Comparison of ENCODE assay signal across 10 cellular contexts in genomic region chr4:176436500-176436973, GRCh38.
A peak's percentile ranks its signal among the peaks of the same experiment; 100 is the strongest.
DNase-seq lines count a peak whose midpoint lies in the region; ATAC-seq, FAIRE-seq and TF ChIP-seq lines count a peak whose summit lies in the region.
"Had no signal": no experiment of that assay in that cellular context is flagged by ENCODE, and none has a peak within 500 bp of the region (broad histone marks: within the 10 kb centered on the region; RNA-seq: fewer than 3 reads in every experiment).

No MANE protein-coding gene starts in this region.

- H3K9me3 Mint-ChIP-seq in activated naive CD8-positive, alpha-beta T cell treated with anti-CD3 and anti-CD28 coated beads, Interleukin-2, amount 50 U/mL, for 24 hours = no peaks in the 10 kb centered on the region
- peaks cover under 1% of the 10 kb centered on the region for H3K9me3 Mint-ChIP-seq in activated naive CD8-positive, alpha-beta T cell treated with anti-CD3 and anti-CD28 coated beads for 36 hours
- H3K9me3 Mint-ChIP-seq in astrocyte (ENCODE audit: unreplicated experiment) (no peaks in the 10 kb centered on the region), WTC11 (no peaks in the 10 kb centered on the region)
- H3K9me3 Mint-ChIP-seq in stimulated activated memory B cell treated with anti-CD40 and anti-IgM and Interleukin-4, amounts not matched to agents 10 μg/mL and 1 μg/mL and 100 μg/mL, for 72 hours = peaks cover 4% of the 10 kb centered on the region

- peak overlapping the region; percentile 13 for H3K9ac ChIP-seq in astrocyte (ENCODE audit: low read length)

- intact Hi-C loops in upper lobe of right lung (cut with DNase I) = no loop called here

- peaks cover 5% of the 10 kb centered on the region for H3K4me1 Mint-ChIP-seq in activated naive CD8-positive, alpha-beta T cell treated with anti-CD3 and anti-CD28 coated beads, Interleukin-2, amount 50 U/mL, for 24 hours
- peaks cover 5% of the 10 kb centered on the region for H3K4me1 Mint-ChIP-seq in activated naive CD8-positive, alpha-beta T cell treated with anti-CD3 and anti-CD28 coated beads for 36 hours
- H3K4me1 Mint-ChIP-seq in astrocyte (ENCODE audit: low read depth, unreplicated experiment) (peaks cover 24% of the 10 kb centered on the region), WTC11 (no peaks in the 10 kb centered on the region)
- H3K4me1 Mint-ChIP-seq in stimulated activated memory B cell treated with anti-CD40 and anti-IgM and Interleukin-4, amounts not matched to agents 10 μg/mL and 1 μg/mL and 100 μg/mL, for 72 hours = peaks cover 12% of the 10 kb centered on the region

- POLR2A ChIA-PET in WTC11 (lab: Charles Lee) = no interaction called here

- peak overlapping the region; percentile 30 for H3K4me2 ChIP-seq in astrocyte (ENCODE audit: low read length)

- no peaks in the 10 kb centered on the region for H4K20me1 ChIP-seq in astrocyte (ENCODE audit: insufficient read depth, low read length)

- TF ChIP-seq CTCF in astrocyte (IDR thresholded peaks at IDR 0.05; ENCODE audit: insufficient read depth, low read depth, low read length) = no peak
- TF ChIP-seq CTCF in WTC11 (IDR thresholded peaks at IDR 0.05) = no peak
- TF ChIP-seq CTCF in upper lobe of right lung (IDR thresholded peaks at IDR 0.05) = no peak

- no peak overlapping the region for H2AFZ ChIP-seq in astrocyte (ENCODE audit: low read depth, low read length)

- FAIRE-seq in astrocyte (lab: Jason Lieb, UNC) = peak; percentile 82

- CTCF ChIA-PET in WTC11 (lab: Charles Lee) = no interaction called here

- H3K79me2 ChIP-seq in astrocyte (ENCODE audit: insufficient read depth, low read length) = no peaks in the 10 kb centered on the region

- H3K4me3 ChIP-seq in astrocyte (ENCODE audit: insufficient read depth, low read depth, low read length) (no peak overlapping the region), upper lobe of right lung (no peak overlapping the region)
- H3K4me3 ChIP-seq: cardiac muscle cell had no signal

- peaks cover 16% of the 10 kb centered on the region for H3K4me1 ChIP-seq in astrocyte (ENCODE audit: insufficient read depth, low read length)
- H3K4me1 ChIP-seq in upper lobe of right lung = no peaks in the 10 kb centered on the region

- H3K36me3 ChIP-seq in astrocyte (ENCODE audit: insufficient read depth, low read length) (no peaks in the 10 kb centered on the region), upper lobe of right lung (no peaks in the 10 kb centered on the region)
- H3K36me3 ChIP-seq: cardiac muscle cell had no signal

- no peaks in the 10 kb centered on the region for H3K27me3 ChIP-seq in astrocyte (ENCODE audit: insufficient read depth, low read length)
- no peaks in the 10 kb centered on the region for H3K27me3 ChIP-seq in upper lobe of right lung
- H3K27me3 ChIP-seq: cardiac muscle cell had no signal

- ATAC-seq in activated naive CD8-positive, alpha-beta T cell treated with anti-CD3 and anti-CD28 coated beads, Interleukin-2, amount 50 U/mL, for 24 hours = peak; percentile 40
- ATAC-seq in HG03439 (IDR thresholded peaks at IDR 0.05; ENCODE audit: unreplicated experiment) (peak; percentile 65), WTC11 (no peak), upper lobe of right lung (no peak)
- ATAC-seq in stimulated activated memory B cell treated with anti-CD40 and anti-IgM and Interleukin-4, amounts not matched to agents 10 μg/mL and 1 μg/mL and 100 μg/mL, for 72 hours = peak; percentile 34

- peak overlapping the region; percentile 74 for H3K27ac ChIP-seq in astrocyte (ENCODE audit: low read depth, low read length)
- no peak overlapping the region for H3K27ac ChIP-seq in upper lobe of right lung
- H3K27ac ChIP-seq: cardiac muscle cell had no signal

- H3K27me3 Mint-ChIP-seq in activated naive CD8-positive, alpha-beta T cell treated with anti-CD3 and anti-CD28 coated beads, Interleukin-2, amount 50 U/mL, for 24 hours = no peaks in the 10 kb centered on the region
- H3K27me3 Mint-ChIP-seq in activated naive CD8-positive, alpha-beta T cell treated with anti-CD3 and anti-CD28 coated beads for 36 hours = peaks cover 3% of the 10 kb centered on the region
- H3K27me3 Mint-ChIP-seq in astrocyte (ENCODE audit: low read depth, unreplicated experiment) (no peaks in the 10 kb centered on the region), WTC11 (ENCODE audit: low read depth) (no peaks in the 10 kb centered on the region)
- H3K27me3 Mint-ChIP-seq in stimulated activated memory B cell treated with anti-CD40 and anti-IgM and Interleukin-4, amounts not matched to agents 10 μg/mL and 1 μg/mL and 100 μg/mL, for 72 hours = no peaks in the 10 kb centered on the region
- H3K27me3 Mint-ChIP-seq: B cell had no signal

- H3K9me3 ChIP-seq in astrocyte (ENCODE audit: insufficient read depth, low read depth, low read length) = no peaks in the 10 kb centered on the region
- no peaks in the 10 kb centered on the region for H3K9me3 ChIP-seq in upper lobe of right lung

- H3K27ac Mint-ChIP-seq in activated naive CD8-positive, alpha-beta T cell treated with anti-CD3 and anti-CD28 coated beads, Interleukin-2, amount 50 U/mL, for 24 hours = no peak overlapping the region
- H3K27ac Mint-ChIP-seq in activated naive CD8-positive, alpha-beta T cell treated with anti-CD3 and anti-CD28 coated beads for 36 hours = no peak overlapping the region
- H3K27ac Mint-ChIP-seq in astrocyte (ENCODE audit: unreplicated experiment) = peak overlapping the region; percentile 42
- no peak overlapping the region for H3K27ac Mint-ChIP-seq in stimulated activated memory B cell treated with anti-CD40 and anti-IgM and Interleukin-4, amounts not matched to agents 10 μg/mL and 1 μg/mL and 100 μg/mL, for 72 hours
- no peak overlapping the region for H3K27ac Mint-ChIP-seq in WTC11
- H3K27ac Mint-ChIP-seq: B cell had no signal

- H3K4me3 Mint-ChIP-seq in activated naive CD8-positive, alpha-beta T cell treated with anti-CD3 and anti-CD28 coated beads, Interleukin-2, amount 50 U/mL, for 24 hours = no peak overlapping the region
- H3K4me3 Mint-ChIP-seq in activated naive CD8-positive, alpha-beta T cell treated with anti-CD3 and anti-CD28 coated beads for 36 hours = no peak overlapping the region
- H3K4me3 Mint-ChIP-seq in astrocyte (ENCODE audit: unreplicated experiment) (no peak overlapping the region), WTC11 (no peak overlapping the region)
- no peak overlapping the region for H3K4me3 Mint-ChIP-seq in stimulated activated memory B cell treated with anti-CD40 and anti-IgM and Interleukin-4, amounts not matched to agents 10 μg/mL and 1 μg/mL and 100 μg/mL, for 72 hours
- H3K4me3 Mint-ChIP-seq: B cell had no signal

- no peak for DNase-seq in activated naive CD8-positive, alpha-beta T cell treated with anti-CD3 and anti-CD28 coated beads, Interleukin-2, amount 50 U/mL, for 24 hours
- DNase-seq in activated naive CD8-positive, alpha-beta T cell treated with anti-CD3 and anti-CD28 coated beads for 36 hours = no peak
- DNase-seq in astrocyte (ENCODE audit: low read depth) = peak; percentile 96
- no peak for DNase-seq in amygdala (lab: John Stamatoyannopoulos, UW)
- DNase-seq in WTC11 (ENCODE audit: low spot score) = no peak
- no peak for DNase-seq in upper lobe of right lung

- no peaks in the 10 kb centered on the region for H3K36me3 Mint-ChIP-seq in activated naive CD8-positive, alpha-beta T cell treated with anti-CD3 and anti-CD28 coated beads, Interleukin-2, amount 50 U/mL, for 24 hours (ENCODE audit: low read depth)
- H3K36me3 Mint-ChIP-seq in activated naive CD8-positive, alpha-beta T cell treated with anti-CD3 and anti-CD28 coated beads for 36 hours = no peaks in the 10 kb centered on the region
- H3K36me3 Mint-ChIP-seq in astrocyte (ENCODE audit: low read depth, unreplicated experiment) = no peaks in the 10 kb centered on the region
- no peaks in the 10 kb centered on the region for H3K36me3 Mint-ChIP-seq in stimulated activated memory B cell treated with anti-CD40 and anti-IgM and Interleukin-4, amounts not matched to agents 10 μg/mL and 1 μg/mL and 100 μg/mL, for 72 hours
- H3K36me3 Mint-ChIP-seq in WTC11 = no peaks in the 10 kb centered on the region

TF ChIP-seq in WTC11, 78 proteins besides CTCF, POLR2A, EP300 and RAD21 (continues in another document):
- no peak for TF ChIP-seq ZSCAN18 (CRISPR knock-in tag; IDR thresholded peaks at IDR 0.05)
- TF ChIP-seq ZNF423 (CRISPR knock-in tag; IDR thresholded peaks at IDR 0.05) = no peak
- TF ChIP-seq TCF7 (CRISPR knock-in tag; IDR thresholded peaks at IDR 0.05; ENCODE audit: low read depth) = no peak
- TF ChIP-seq ZNF138 (CRISPR knock-in tag; conservative IDR thresholded peaks at IDR 0.05) = no peak
- no peak for TF ChIP-seq HMGXB4 (CRISPR knock-in tag; IDR thresholded peaks at IDR 0.05)
- no peak for TF ChIP-seq ZNF263 (CRISPR knock-in tag; IDR thresholded peaks at IDR 0.05; ENCODE audit: low read depth)
- TF ChIP-seq CREB1 (CRISPR knock-in tag; IDR thresholded peaks at IDR 0.05) = no peak

Comparison
In these comparisons a context has a peak if more than half of its experiments do, and no peak if none do; other contexts are left out.
1. ATAC-seq: peak in activated naive CD8-positive, alpha-beta T cell treated with anti-CD3 and anti-CD28 coated beads, Interleukin-2, amount 50 U/mL, for 24 hours (single experiment), HG03439 (single experiment) and stimulated activated memory B cell treated with anti-CD40 and anti-IgM and Interleukin-4, amounts not matched to agents 10 μg/mL and 1 μg/mL and 100 μg/mL, for 72 hours (single experiment); none in WTC11 (single experiment) and upper lobe of right lung (single experiment).